13 cellular contexts compared by ENCODE assay signal in the genomic region with DNA sequence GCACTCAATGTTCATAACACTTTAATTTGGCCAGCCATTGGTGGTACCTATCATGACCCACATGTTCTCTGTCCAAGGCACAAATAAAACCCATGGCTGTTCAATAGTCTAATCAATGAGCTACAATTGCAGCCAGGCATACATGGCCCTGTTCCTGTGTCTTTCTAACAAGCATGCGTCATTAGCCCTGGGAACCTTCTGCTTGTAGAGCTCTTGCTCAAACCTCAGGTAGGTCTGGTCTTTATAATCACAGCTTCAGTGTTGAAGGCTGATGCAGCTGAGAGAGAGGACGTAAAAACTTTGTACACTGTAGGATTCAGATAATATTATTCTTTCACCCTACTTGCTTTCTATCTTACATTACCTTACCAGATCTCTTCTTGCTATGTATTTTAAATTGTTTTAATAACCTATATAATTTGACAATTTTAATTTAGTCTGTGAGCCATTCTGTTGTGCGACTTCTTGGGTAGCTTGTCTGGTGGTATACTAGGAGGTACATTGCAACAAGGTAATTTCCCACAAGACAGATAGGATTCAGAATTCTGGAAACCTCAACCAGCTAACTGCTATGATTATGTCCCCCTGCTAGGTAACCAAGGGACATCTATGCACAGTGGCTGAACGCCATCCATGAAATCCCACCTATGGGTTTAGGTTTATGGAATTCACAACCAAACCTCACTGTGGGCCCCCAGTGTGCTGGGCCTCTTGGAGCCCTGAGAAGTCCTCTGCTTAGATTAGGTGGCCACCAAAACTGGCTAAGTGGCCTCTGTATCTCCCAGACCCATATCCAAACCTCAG. TPM values are rescaled to one million over a fixed set of nuclear protein-coding genes. Genes with fewer than 3 reads are reported as not detected.
DNase-seq lines count a peak whose midpoint lies in the region; ATAC-seq and TF ChIP-seq lines count a peak whose summit lies in the region.
"Had no signal": no experiment of that assay in that cellular context is flagged by ENCODE, and none has a peak within 500 bp of the region (broad histone marks: within the 10 kb centered on the region; RNA-seq: fewer than 3 reads in every experiment).

No MANE protein-coding gene starts in this region.

- peak overlapping the region; percentile 89 for H3K27ac Mint-ChIP-seq in activated CD4-positive, alpha-beta T cell treated with anti-CD3 and anti-CD28 coated beads for 36 hours
- peak overlapping the region; percentile 62 to 81 for H3K27ac Mint-ChIP-seq in activated naive CD4-positive, alpha-beta T cell treated with anti-CD3 and anti-CD28 coated beads, Interleukin-2, amount 50 U/mL, for 72 hours
- H3K27ac Mint-ChIP-seq: nephron progenitor cell had no signal

- no peak for TF ChIP-seq POLR2A in esophagus muscularis mucosa (IDR thresholded peaks at IDR 0.05; ENCODE audit: low read depth)

- no peaks in the 10 kb centered on the region for H3K4me1 ChIP-seq in parathyroid adenoma
- no peaks in the 10 kb centered on the region for H3K4me1 ChIP-seq in esophagus muscularis mucosa
- H3K4me1 ChIP-seq: foreskin keratinocyte, upper lobe of right lung had no signal

- CTCF ChIA-PET in activated CD4-positive, alpha-beta T cell treated with anti-CD3 and anti-CD28 coated beads for 36 hours (lab: Charles Lee) = interaction anchor here (0.6 to 7.3 kb wide), 65 partner anchors 11 to 851 kb away, joined by 3 to 152 read pairs (median 5); partner anchors contain the start of genes C6orf62 and RIPOR2

- H3K27me3 ChIP-seq in parathyroid adenoma (ENCODE audit: control insufficient read depth, insufficient read depth, low read length) (no peaks in the 10 kb centered on the region), esophagus muscularis mucosa (no peaks in the 10 kb centered on the region)
- H3K27me3 ChIP-seq: dorsolateral prefrontal cortex, foreskin keratinocyte, upper lobe of right lung had no signal

- no peak overlapping the region for H3K4me2 ChIP-seq in parathyroid adenoma (ENCODE audit: low read length)

- no peak overlapping the region for H3K4me3 ChIP-seq in parathyroid adenoma (ENCODE audit: low read depth, low read length)
- no peak overlapping the region for H3K4me3 ChIP-seq in esophagus muscularis mucosa
- H3K4me3 ChIP-seq: dorsolateral prefrontal cortex, upper lobe of right lung had no signal

- no peak overlapping the region for H3K27ac ChIP-seq in parathyroid adenoma
- H3K27ac ChIP-seq in esophagus muscularis mucosa (replicated peaks in 1 of 4) = no peak overlapping the region
- H3K27ac ChIP-seq: dorsolateral prefrontal cortex, foreskin keratinocyte, upper lobe of right lung had no signal

- POLR2A ChIA-PET in activated CD4-positive, alpha-beta T cell treated with anti-CD3 and anti-CD28 coated beads for 36 hours (lab: Charles Lee) = interaction anchor here (0.6 to 2.6 kb wide), 12 partner anchors 12 to 135 kb away, joined by 3 to 13 read pairs (median 3); no protein-coding TSS in a partner anchor

- intact Hi-C loops in activated CD4-positive, alpha-beta T cell treated with anti-CD3 and anti-CD28 coated beads for 36 hours (cut with DNase I, micrococcal nuclease) = loop anchor here (1.0 to 2.0 kb wide), 3 partner anchors 55 to 80 kb away; no protein-coding TSS in a partner anchor
- intact Hi-C loops in esophagus muscularis mucosa (cut with DNase I) = loop anchor here (2.0 kb wide), 1 partner anchor 132 kb away; no protein-coding TSS in a partner anchor

- TF ChIP-seq EP300 in esophagus muscularis mucosa (IDR thresholded peaks at IDR 0.05) = no peak

- H3K4me3 Mint-ChIP-seq in activated CD4-positive, alpha-beta T cell treated with anti-CD3 and anti-CD28 coated beads for 36 hours = peak overlapping the region; percentile 49
- H3K4me3 Mint-ChIP-seq: nephron progenitor cell had no signal

- no peak overlapping the region for H3K9ac ChIP-seq in parathyroid adenoma

- TF ChIP-seq CTCF in parathyroid adenoma (IDR thresholded peaks at IDR 0.05) (no peak), esophagus muscularis mucosa (IDR thresholded peaks at IDR 0.05) (no peak)

- peaks cover 15% of the 10 kb centered on the region for H3K36me3 Mint-ChIP-seq in activated CD4-positive, alpha-beta T cell treated with anti-CD3 and anti-CD28 coated beads for 36 hours (ENCODE audit: low read depth)
- peaks cover 13 to 49% of the 10 kb centered on the region in 2 donors for H3K36me3 Mint-ChIP-seq in activated naive CD4-positive, alpha-beta T cell treated with anti-CD3 and anti-CD28 coated beads, Interleukin-2, amount 50 U/mL, for 72 hours

- no peaks in the 10 kb centered on the region for H3K79me2 ChIP-seq in parathyroid adenoma

- no peaks in the 10 kb centered on the region for H3K27me3 Mint-ChIP-seq in activated CD4-positive, alpha-beta T cell treated with anti-CD3 and anti-CD28 coated beads for 36 hours

- peak; percentile 45 for ATAC-seq in activated CD4-positive, alpha-beta T cell treated with anti-CD3 and anti-CD28 coated beads for 36 hours
- ATAC-seq in HG02642 (IDR thresholded peaks at IDR 0.05; ENCODE audit: poor library complexity, unreplicated experiment) (peak; percentile 17), GM18520 (IDR thresholded peaks at IDR 0.05; ENCODE audit: unreplicated experiment) (no peak)
- ATAC-seq in activated naive CD4-positive, alpha-beta T cell treated with anti-CD3 and anti-CD28 coated beads, Interleukin-2, amount 50 U/mL, for 72 hours = peak; percentile 44

- H3K4me1 Mint-ChIP-seq in activated CD4-positive, alpha-beta T cell treated with anti-CD3 and anti-CD28 coated beads for 36 hours = peaks cover 63% of the 10 kb centered on the region

- WGBS in esophagus muscularis mucosa = 93% methylated on average over 4 of the region's 4 CpGs

- H3K9me3 Mint-ChIP-seq in activated CD4-positive, alpha-beta T cell treated with anti-CD3 and anti-CD28 coated beads for 36 hours (ENCODE audit: low read depth) = peaks cover 9% of the 10 kb centered on the region
- H3K9me3 Mint-ChIP-seq in activated naive CD4-positive, alpha-beta T cell treated with anti-CD3 and anti-CD28 coated beads, Interleukin-2, amount 50 U/mL, for 72 hours = peaks cover 5 to 9% of the 10 kb centered on the region in 2 donors

- H3K36me3 ChIP-seq in parathyroid adenoma (ENCODE audit: control insufficient read depth, insufficient read depth, low read length) = no peaks in the 10 kb centered on the region
- no peaks in the 10 kb centered on the region for H3K36me3 ChIP-seq in esophagus muscularis mucosa
- H3K36me3 ChIP-seq: upper lobe of right lung had no signal

- no peak for DNase-seq in activated CD4-positive, alpha-beta T cell treated with anti-CD3 and anti-CD28 coated beads for 36 hours
- DNase-seq in activated CD4-positive, alpha-beta T cell treated with anti-CD3 and anti-CD28 coated beads, Interleukin-2, amount 50 U/mL, for 4 hours = no peak
- DNase-seq in activated naive CD4-positive, alpha-beta T cell treated with anti-CD3 and anti-CD28 coated beads, Interleukin-2, amount 50 U/mL, for 72 hours (ENCODE audit: low spot score in 2 of 2) = no peak
- DNase-seq in esophagus muscularis mucosa (ENCODE audit: extremely low spot score) (no peak), DMS 273 (lab: John Stamatoyannopoulos, UW; ENCODE audit: unreplicated experiment) (no peak)
- DNase-seq: dorsolateral prefrontal cortex, foreskin keratinocyte, kidney, upper lobe of right lung had no signal

- H2AFZ ChIP-seq in parathyroid adenoma = peak overlapping the region; percentile 19

- no peaks in the 10 kb centered on the region for H3K9me3 ChIP-seq in parathyroid adenoma (ENCODE audit: control insufficient read depth, low read length)
- H3K9me3 ChIP-seq in esophagus muscularis mucosa = peaks cover 0 to 5% (median 0%) of the 10 kb centered on the region in 4 donors
- H3K9me3 ChIP-seq: upper lobe of right lung had no signal

RNA-seq across cellular contexts. Expression of gene RIPOR2, which starts 55.4 kb away (rescaled TPM):
- 10 to 100 TPM; 60.0 to 67.0 TPM for total RNA-seq in activated CD4-positive, alpha-beta T cell treated with anti-CD3 and anti-CD28 coated beads for 36 hours
- 100 to 1,000 TPM in 1 of 2 donors, 10 to 100 TPM in 1; 63.9 to 126 TPM for total RNA-seq in activated naive CD4-positive, alpha-beta T cell treated with anti-CD3 and anti-CD28 coated beads, Interleukin-2, amount 50 U/mL, for 72 hours
- total RNA-seq in esophagus muscularis mucosa = 10 to 100 TPM in 1 of 4 donors, 1 to 10 TPM in 3; 2.6 to 14.4 (median 5.1) TPM
